In the genomic region with DNA sequence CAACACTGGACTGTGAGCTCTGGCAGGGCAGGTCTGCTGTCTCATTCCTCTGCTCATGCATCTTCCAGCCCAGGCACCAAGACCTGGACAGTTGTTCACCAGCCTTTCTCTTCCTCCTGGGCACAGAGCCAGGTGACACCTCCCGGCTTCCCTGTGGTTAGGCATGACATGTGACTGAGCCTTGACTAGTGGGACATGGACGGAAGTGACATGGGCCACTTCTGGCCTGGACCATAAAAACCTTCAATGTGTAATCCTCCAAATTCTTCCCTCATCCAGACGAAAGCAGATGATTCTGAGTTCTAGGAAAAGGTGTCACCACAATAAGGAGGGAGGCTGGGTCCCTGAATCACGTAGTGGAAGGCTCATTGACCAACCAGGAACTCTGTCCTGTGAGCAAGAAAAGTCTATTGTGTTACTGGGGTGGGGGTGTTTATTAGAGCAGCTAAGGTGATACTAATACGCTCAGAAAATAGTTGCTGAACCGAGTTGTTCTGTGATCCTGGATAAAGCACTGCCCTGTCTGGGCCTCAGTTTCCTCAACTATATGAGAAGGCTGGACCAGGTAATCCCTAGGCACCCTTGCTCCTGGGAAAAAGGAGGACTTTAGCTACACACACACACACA, we compare ENCODE assay signal across 15 cellular contexts. TPM values are rescaled to one million over a fixed set of nuclear protein-coding genes. Genes with fewer than 3 reads are reported as not detected.
DNase-seq lines count a peak whose midpoint lies in the region; ATAC-seq and TF ChIP-seq lines count a peak whose summit lies in the region.
"Had no signal": no experiment of that assay in that cellular context is flagged by ENCODE, and none has a peak within 500 bp of the region (broad histone marks: within the 10 kb centered on the region; RNA-seq: fewer than 3 reads in every experiment).

No MANE protein-coding gene starts in this region.

- H3K4me1 ChIP-seq in prostate gland (replicated peaks): peaks cover 3% of the 10 kb centered on the region
- H3K4me1 ChIP-seq in HAP-1: peaks cover 7% of the 10 kb centered on the region

- H3K27ac ChIP-seq in prostate gland: peak overlapping the region in 1 of 2 donors; percentile 27
- H3K27ac ChIP-seq: 22Rv1 had no signal

- peaks cover 7 to 21% of the 10 kb centered on the region in 2 donors for H3K27me3 Mint-ChIP-seq in effector memory CD8-positive, alpha-beta T cell

- DNase-seq in NCI-H2029 (lab: John Stamatoyannopoulos, UW): peak; percentile 81
- DNase-seq in NCI-H2029 treated with DMSO at 0.1 percent for 48 hours (lab: John Stamatoyannopoulos, UW): no peak
- DNase-seq in M059J (ENCODE audit: low read depth): peak; percentile 89
- peak; percentile 22 for DNase-seq in amniotic epithelial cell (ENCODE audit: low read depth)
- peak; percentile 55 for DNase-seq in prostate gland (ENCODE audit: low spot score)
- no peak for DNase-seq in NCI-H2107 treated with DMSO at 0.1 percent for 48 hours (lab: John Stamatoyannopoulos, UW; ENCODE audit: unreplicated experiment)
- DNase-seq in HAP-1 (ENCODE audit: low spot score in 2 of 2): no peak
- DNase-seq in effector memory CD8-positive, alpha-beta T cell: no peak
- DNase-seq: activated T-cell treated with anti-CD3 and anti-CD28 coated beads, Interleukin-2, amount 50 U/mL, for 72 hours; left cardiac atrium; NCI-H226; T-helper 2 cell had no signal

- no peak for TF ChIP-seq CTCF in prostate gland (IDR thresholded peaks at IDR 0.05)

- intact Hi-C loops in prostate gland (cut with DNase I): no loop called here

- H3K4me3 Mint-ChIP-seq in effector memory CD8-positive, alpha-beta T cell: no peak overlapping the region
- H3K4me3 Mint-ChIP-seq: activated T-cell treated with anti-CD3 and anti-CD28 coated beads, Interleukin-2, amount 50 U/mL, for 72 hours had no signal

- ATAC-seq in effector memory CD8-positive, alpha-beta T cell (replicated peaks): no peak

- no peak for TF ChIP-seq POLR2A in prostate gland (IDR thresholded peaks at IDR 0.05)

- H3K4me3 ChIP-seq in prostate gland (no peak overlapping the region), HAP-1 (no peak overlapping the region)

- no peak overlapping the region for H3K27ac Mint-ChIP-seq in effector memory CD8-positive, alpha-beta T cell
- H3K27ac Mint-ChIP-seq: activated T-cell treated with anti-CD3 and anti-CD28 coated beads, Interleukin-2, amount 50 U/mL, for 72 hours had no signal

- WGBS in prostate gland: 76% methylated on average over 6 of the region's 6 CpGs

- H3K9me3 ChIP-seq in prostate gland: no peaks in the 10 kb centered on the region
- no peaks in the 10 kb centered on the region for H3K9me3 ChIP-seq in HAP-1

- in situ Hi-C loops in HAP-1 (cut with MboI; ENCODE audit: low sequenced_read_pairs): loop anchor here (25.0 kb wide), 1 partner anchor 867 kb away; no protein-coding TSS in a partner anchor

- H3K36me3 ChIP-seq in prostate gland: no peaks in the 10 kb centered on the region
- H3K36me3 ChIP-seq in HAP-1 (replicated peaks): no peaks in the 10 kb centered on the region

- peaks cover 0 to 3% of the 10 kb centered on the region in 2 donors for H3K4me1 Mint-ChIP-seq in effector memory CD8-positive, alpha-beta T cell (ENCODE audit: low read depth in 2 of 2)

- H3K9me3 Mint-ChIP-seq in effector memory CD8-positive, alpha-beta T cell: no peaks in the 10 kb centered on the region
- H3K9me3 Mint-ChIP-seq: activated T-cell treated with anti-CD3 and anti-CD28 coated beads, Interleukin-2, amount 50 U/mL, for 72 hours had no signal

- H3K27me3 ChIP-seq in prostate gland (replicated peaks; ENCODE audit: insufficient read depth) (no peaks in the 10 kb centered on the region), HAP-1 (ENCODE audit: low read depth) (no peaks in the 10 kb centered on the region)

- H3K36me3 Mint-ChIP-seq in effector memory CD8-positive, alpha-beta T cell (ENCODE audit: insufficient read depth): no peaks in the 10 kb centered on the region

RNA-seq across cellular contexts. Expression of a gene that starts 26.6 kb away (rescaled TPM):
- not detected in 2 replicates for total RNA-seq in M059J (2014; rRNA removed; shearing (Covaris generic))
- total RNA-seq in prostate gland: 1 to 10 TPM in 1 of 2 donors, not detected in 1; 1.7 TPM
- total RNA-seq: activated T-cell treated with anti-CD3 and anti-CD28 coated beads, Interleukin-2, amount 50 U/mL, for 72 hours; cardiac septum; pulmonary artery endothelial cell had no signal

Comparison
In these comparisons a context has a peak if more than half of its experiments do, and no peak if none do; other contexts are left out.
1. DNase-seq: peak in NCI-H2029 (single experiment), M059J (single experiment), amniotic epithelial cell (single experiment) and prostate gland (single experiment); none in NCI-H2029 treated with DMSO at 0.1 percent for 48 hours (single experiment), NCI-H2107 treated with DMSO at 0.1 percent for 48 hours (single experiment), HAP-1 (0 of 2) and effector memory CD8-positive, alpha-beta T cell (0 of 3).